8 cellular contexts compared by ENCODE assay signal in genomic region chr2:206274434-206275273, GRCh38. TPM values are rescaled to one million over a fixed set of nuclear protein-coding genes. Genes with fewer than 3 reads are reported as not detected.
DNase-seq lines count a peak whose midpoint lies in the region.

ZDBF2 (plus strand) TSS chr2:206274663; CDS start chr2:206281850, 7,187 bp downstream.

- DNase-seq in DMS 273 (lab: John Stamatoyannopoulos, UW; ENCODE audit: unreplicated experiment) = peak; percentile 86
- DNase-seq in DMS 273 treated with DMSO at 0.1 percent for 48 hours (lab: John Stamatoyannopoulos, UW) = no peak
- DNase-seq in HCEC 1CT = peak; percentile 27
- peak; percentile 66 for DNase-seq in NCI-H1105 (lab: John Stamatoyannopoulos, UW)
- DNase-seq in activated CD4-positive, alpha-beta T cell treated with anti-CD3 and anti-CD28 coated beads, Interleukin-2, amount 50 U/mL, for 4 hours = peak; percentile 32 to 37
- DNase-seq in effector CD4-positive, alpha-beta T cell = peak; percentile 35
- DNase-seq in lung microvascular endothelial cell (ENCODE audit: low read depth in 2 of 2) = peak; percentile 58 to 66
- peak; percentile 24 for DNase-seq in stimulated activated CD8-positive, alpha-beta memory T cell treated with anti-CD3 and anti-CD28 coated beads, Interleukin-12 subunit alpha, Interleukin-12 subunit beta, amount 100 ng/mL, for 4 hours (ENCODE audit: low read depth)

RNA-seq across cellular contexts. Expression of gene ZDBF2, which starts in this region (rescaled TPM):
- total RNA-seq in lung microvascular endothelial cell = 7.8 and 15.7 TPM in 2 replicates
